8 cellular contexts compared by ENCODE assay signal in genomic region chr2:73283545-73284295, GRCh38. TPM values are rescaled to one million over a fixed set of nuclear protein-coding genes. Genes with fewer than 3 reads are reported as not detected.
A peak's percentile ranks its signal among the peaks of the same experiment; 100 is the strongest.
DNase-seq lines count a peak whose midpoint lies in the region; ATAC-seq, FAIRE-seq and TF ChIP-seq lines count a peak whose summit lies in the region.

No MANE protein-coding gene starts in this region.

- H3K27ac ChIP-seq in trophoblast cell (ENCODE audit: low read depth, low read length), result no peak overlapping the region

- no peak for TF ChIP-seq CTCF in fibroblast of the aortic adventitia (IDR thresholded peaks at IDR 0.05; ENCODE audit: insufficient read depth, low read length)

- DNase-seq in CD1c-positive myeloid dendritic cell (ENCODE audit: extremely low spot score) (peak; percentile 11), fibroblast of the aortic adventitia (ENCODE audit: low read depth) (no peak), trophoblast cell (no peak), RCC 7860 (ENCODE audit: low spot score) (no peak), NCI-H446 treated with DMSO at 0.1 percent for 48 hours (lab: John Stamatoyannopoulos, UW) (no peak)
- peak; percentile 30 for DNase-seq in activated CD4-positive, alpha-beta T cell treated with anti-CD3 and anti-CD28 coated beads, Interleukin-2, amount 10 ng/mL, durations not matched to agents 7 days and 5 days

- no CpG with 5 or more reads among the region's 43 CpGs for WGBS in trophoblast cell (ENCODE audit: extremely low coverage, insufficient coverage, insufficient read length)

- H3K4me2 ChIP-seq in trophoblast cell (ENCODE audit: low read length), result peak overlapping the region; percentile 90

- no peak overlapping the region for H4K91ac ChIP-seq in trophoblast cell (ENCODE audit: low read depth, low read length)

- H3K27ac Mint-ChIP-seq in activated CD4-positive, alpha-beta T cell treated with anti-CD3 and anti-CD28 coated beads, Interleukin-2, amount 10 ng/mL, durations not matched to agents 7 days and 5 days, result peak overlapping the region; percentile 85

- POLR2A ChIA-PET in activated CD4-positive, alpha-beta T cell treated with anti-CD3 and anti-CD28 coated beads, Interleukin-2, amount 10 ng/mL, durations not matched to agents 7 days and 5 days (lab: Charles Lee), result no interaction called here

- no peak overlapping the region for H2BK120ac ChIP-seq in trophoblast cell (ENCODE audit: insufficient read depth, low read length, poor library complexity)

- no peaks in the 10 kb centered on the region for H3K79me2 ChIP-seq in trophoblast cell (ENCODE audit: control insufficient read depth, insufficient read depth, low read length, poor library complexity)

- peaks cover 16% of the 10 kb centered on the region for H3K27me3 Mint-ChIP-seq in activated CD4-positive, alpha-beta T cell treated with anti-CD3 and anti-CD28 coated beads, Interleukin-2, amount 10 ng/mL, durations not matched to agents 7 days and 5 days

- H2BK5ac ChIP-seq in trophoblast cell (ENCODE audit: low read depth, low read length, poor library complexity), result no peak overlapping the region

- H3K4me3 Mint-ChIP-seq in activated CD4-positive, alpha-beta T cell treated with anti-CD3 and anti-CD28 coated beads, Interleukin-2, amount 10 ng/mL, durations not matched to agents 7 days and 5 days, result peak overlapping the region; percentile 80

- peak overlapping the region; percentile 74 for H4K8ac ChIP-seq in trophoblast cell (ENCODE audit: low read depth, low read length)

- H3K4ac ChIP-seq in trophoblast cell (ENCODE audit: low read depth, low read length), result no peak overlapping the region

- no peak for FAIRE-seq in RCC 7860 (lab: Jason Lieb, UNC)

- CTCF ChIA-PET in activated CD4-positive, alpha-beta T cell treated with anti-CD3 and anti-CD28 coated beads, Interleukin-2, amount 10 ng/mL, durations not matched to agents 7 days and 5 days (lab: Charles Lee), result interaction anchor here (0.5 kb wide), 1 partner anchor 1150 kb away, joined by 3 read pairs; no protein-coding TSS in a partner anchor

- peak overlapping the region; percentile 59 for H2AFZ ChIP-seq in trophoblast cell (ENCODE audit: insufficient read depth, low read length, poor library complexity)

- ATAC-seq in GM19372 (IDR thresholded peaks at IDR 0.05; ENCODE audit: low read depth, unreplicated experiment) (peak; percentile 9), HG03457 (IDR thresholded peaks at IDR 0.05; ENCODE audit: unreplicated experiment) (peak; percentile 11)

- no peak overlapping the region for H3K9ac ChIP-seq in trophoblast cell (ENCODE audit: low read length)

- no peak overlapping the region for H3K23ac ChIP-seq in trophoblast cell (ENCODE audit: low read length)

- no peaks in the 10 kb centered on the region for H3K9me3 ChIP-seq in trophoblast cell (ENCODE audit: insufficient read depth, low read depth, low read length)

- peaks cover 13% of the 10 kb centered on the region for H3K27me3 ChIP-seq in trophoblast cell (ENCODE audit: insufficient read depth, low read length)

- H3K9me3 Mint-ChIP-seq in activated CD4-positive, alpha-beta T cell treated with anti-CD3 and anti-CD28 coated beads, Interleukin-2, amount 10 ng/mL, durations not matched to agents 7 days and 5 days, result no peaks in the 10 kb centered on the region

- H3K4me3 ChIP-seq in fibroblast of the aortic adventitia (ENCODE audit: low read depth, low read length) (peak overlapping the region; percentile 63), trophoblast cell (ENCODE audit: low read depth, low read length) (peak overlapping the region; percentile 63)

- peaks cover 1% of the 10 kb centered on the region for H3K36me3 Mint-ChIP-seq in activated CD4-positive, alpha-beta T cell treated with anti-CD3 and anti-CD28 coated beads, Interleukin-2, amount 10 ng/mL, durations not matched to agents 7 days and 5 days (ENCODE audit: low read depth)

- H3K4me1 Mint-ChIP-seq in activated CD4-positive, alpha-beta T cell treated with anti-CD3 and anti-CD28 coated beads, Interleukin-2, amount 10 ng/mL, durations not matched to agents 7 days and 5 days, result peaks cover 20% of the 10 kb centered on the region

- H3K18ac ChIP-seq in trophoblast cell (ENCODE audit: low read length), result no peak overlapping the region

- H2BK12ac ChIP-seq in trophoblast cell (ENCODE audit: low read length), result no peak overlapping the region

- peaks cover 6 to 13% of the 10 kb centered on the region in 2 experiments for H3K4me1 ChIP-seq in trophoblast cell (ENCODE audit: control insufficient read depth in 1 of 2, insufficient read depth in 2 of 2, low read length in 2 of 2)

- H3K14ac ChIP-seq in trophoblast cell (ENCODE audit: low read length), result peak overlapping the region; percentile 45

- no peaks in the 10 kb centered on the region for H3K36me3 ChIP-seq in trophoblast cell (ENCODE audit: control insufficient read depth in 1 of 2, insufficient read depth in 2 of 2, low read length in 2 of 2)

- no peak overlapping the region for H2AK5ac ChIP-seq in trophoblast cell (ENCODE audit: low read length)

- no peaks in the 10 kb centered on the region for H3K79me1 ChIP-seq in trophoblast cell (ENCODE audit: low read length)

- H4K12ac ChIP-seq in trophoblast cell (ENCODE audit: low read depth, low read length), result no peak overlapping the region

RNA-seq across cellular contexts. Expression of gene FBXO41, which starts 0.6 kb away (rescaled TPM):
- 10 to 100 TPM; 18.2 to 20.2 TPM for total RNA-seq in activated CD4-positive, alpha-beta T cell treated with anti-CD3 and anti-CD28 coated beads, Interleukin-2, amount 10 ng/mL, durations not matched to agents 7 days and 5 days
- 0.18 and 1.6 TPM in 2 replicates for total RNA-seq in fibroblast of the aortic adventitia (ENCODE audit: low replicate concordance)
- 0.60 and 0.71 TPM in 2 replicates for polyA plus RNA-seq in trophoblast cell (2013)

RNA-seq across cellular contexts. Expression of gene EGR4, which starts 9.6 kb away (rescaled TPM):
- total RNA-seq in activated CD4-positive, alpha-beta T cell treated with anti-CD3 and anti-CD28 coated beads, Interleukin-2, amount 10 ng/mL, durations not matched to agents 7 days and 5 days, result not detected
- not detected in 2 replicates for total RNA-seq in fibroblast of the aortic adventitia (ENCODE audit: low replicate concordance)
- polyA plus RNA-seq in trophoblast cell (2013), result 0.03 and 0.04 TPM in 2 replicates

RNA-seq across cellular contexts. Expression of gene CCT7, which starts 49.6 kb away (rescaled TPM):
- 100 to 1,000 TPM; 281 to 310 TPM for total RNA-seq in activated CD4-positive, alpha-beta T cell treated with anti-CD3 and anti-CD28 coated beads, Interleukin-2, amount 10 ng/mL, durations not matched to agents 7 days and 5 days
- 195 and 196 TPM in 2 replicates for total RNA-seq in fibroblast of the aortic adventitia (ENCODE audit: low replicate concordance)
- 331 and 367 TPM in 2 replicates for polyA plus RNA-seq in trophoblast cell (2013)

RNA-seq across cellular contexts. Expression of gene PRADC1, which starts 50.7 kb away (rescaled TPM):
- total RNA-seq in activated CD4-positive, alpha-beta T cell treated with anti-CD3 and anti-CD28 coated beads, Interleukin-2, amount 10 ng/mL, durations not matched to agents 7 days and 5 days, result 10 to 100 TPM; 12.5 to 13.7 TPM
- total RNA-seq in fibroblast of the aortic adventitia (ENCODE audit: low replicate concordance), result 8.6 and 15.0 TPM in 2 replicates
- 14.9 and 15.3 TPM in 2 replicates for polyA plus RNA-seq in trophoblast cell (2013)

Comparison
In these comparisons a context has a peak if more than half of its experiments do, and no peak if none do; other contexts are left out.
1. DNase-seq: peak in CD1c-positive myeloid dendritic cell (single experiment) and activated CD4-positive, alpha-beta T cell treated with anti-CD3 and anti-CD28 coated beads, Interleukin-2, amount 10 ng/mL, durations not matched to agents 7 days and 5 days (single experiment); none in fibroblast of the aortic adventitia (single experiment), trophoblast cell (0 of 2), RCC 7860 (single experiment) and NCI-H446 treated with DMSO at 0.1 percent for 48 hours (single experiment).